Comparison of ENCODE assay signal across 19 cellular contexts in the genomic region with DNA sequence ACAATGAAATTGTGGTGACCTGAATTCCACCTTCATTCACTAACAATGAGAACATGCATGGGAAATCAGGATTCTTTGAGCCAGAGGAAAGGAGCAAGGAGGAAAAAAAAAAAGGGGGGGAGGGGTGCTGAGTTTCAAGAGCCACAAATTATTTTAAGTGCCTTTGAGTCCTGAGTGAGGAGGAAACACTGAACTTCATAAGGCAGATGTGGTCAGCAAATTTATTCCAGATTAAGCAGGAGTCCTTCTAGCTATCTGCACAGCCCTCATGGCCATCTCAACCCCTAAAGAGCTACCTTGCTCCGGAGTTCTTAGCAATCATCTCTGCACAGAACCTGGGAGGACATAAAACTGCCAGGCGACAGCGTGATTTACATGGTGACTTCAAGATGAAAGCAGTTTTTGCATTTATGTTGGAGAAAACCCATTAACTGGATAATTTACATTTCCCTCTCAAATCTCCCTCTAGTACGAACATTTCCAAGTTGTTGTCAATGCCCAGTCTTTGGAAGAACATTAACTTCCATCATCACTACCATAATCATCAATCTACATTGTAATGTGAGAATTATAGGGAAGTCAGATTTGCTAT. TPM values are rescaled to one million over a fixed set of nuclear protein-coding genes. Genes with fewer than 3 reads are reported as not detected.
DNase-seq lines count a peak whose midpoint lies in the region; ATAC-seq and TF ChIP-seq lines count a peak whose summit lies in the region.
"Had no signal": no experiment of that assay in that cellular context is flagged by ENCODE, and none has a peak within 500 bp of the region (broad histone marks: within the 10 kb centered on the region; RNA-seq: fewer than 3 reads in every experiment).

No MANE protein-coding gene starts in this region.

- H3K79me2 ChIP-seq in OCI-LY7 (ENCODE audit: insufficient read depth, low read depth, low read length): no peaks in the 10 kb centered on the region

- POLR2A ChIA-PET in HEK293T (lab: Yijun Ruan, JAX) (no interaction called here), OCI-LY7 (lab: Charles Lee) (no interaction called here)

- H3K27me3 ChIP-seq in BLaER1 (no peaks in the 10 kb centered on the region), NT2/D1 (ENCODE audit: insufficient read depth, insufficient read length) (no peaks in the 10 kb centered on the region)

- H3K36me3 Mint-ChIP-seq in natural killer cell treated with Interleukin-12 subunit alpha and Interleukin-12 subunit beta and Interleukin-15 and Interleukin-18, amount 100 ng/mL, for 72 hours: no peaks in the 10 kb centered on the region

- H3K36me3 ChIP-seq in BLaER1: no peaks in the 10 kb centered on the region
- no peaks in the 10 kb centered on the region for H3K36me3 ChIP-seq in NT2/D1 (ENCODE audit: insufficient read depth, insufficient read length, low read length)
- no peaks in the 10 kb centered on the region for H3K36me3 ChIP-seq in OCI-LY7 (ENCODE audit: insufficient read depth, low read length)

- no peak overlapping the region for H3K4me3 Mint-ChIP-seq in natural killer cell treated with Interleukin-12 subunit alpha and Interleukin-12 subunit beta and Interleukin-15 and Interleukin-18, amount 100 ng/mL, for 72 hours
- H3K4me3 Mint-ChIP-seq: CD4-positive, alpha-beta T cell had no signal

- no peak overlapping the region for H2AFZ ChIP-seq in OCI-LY7 (ENCODE audit: low read length)

- TF ChIP-seq CTCF in OCI-LY7 (conservative IDR thresholded peaks at IDR 0.05; ENCODE audit: low read length): no peak

- no peaks in the 10 kb centered on the region for H3K4me1 Mint-ChIP-seq in natural killer cell treated with Interleukin-12 subunit alpha and Interleukin-12 subunit beta and Interleukin-15 and Interleukin-18, amount 100 ng/mL, for 72 hours (ENCODE audit: low read depth in 2 of 2)

- peaks cover 55% of the 10 kb centered on the region for H3K4me1 ChIP-seq in BLaER1
- H3K4me1 ChIP-seq in NT2/D1 (ENCODE audit: insufficient read depth, insufficient read length): peaks cover 4% of the 10 kb centered on the region
- no peaks in the 10 kb centered on the region for H3K4me1 ChIP-seq in OCI-LY7 (ENCODE audit: insufficient read depth, low read length, poor library complexity, severe bottlenecking)

- H3K9ac ChIP-seq in BLaER1 (no peak overlapping the region), NT2/D1 (ENCODE audit: insufficient read length, low read depth) (no peak overlapping the region)

- H3K4me3 ChIP-seq in BLaER1: no peak overlapping the region
- H3K4me3 ChIP-seq in NT2/D1 (ENCODE audit: insufficient read length, low read depth): no peak overlapping the region
- H3K4me3 ChIP-seq in OCI-LY7 (ENCODE audit: low read depth, low read length, poor library complexity, severe bottlenecking): no peak overlapping the region
- H3K4me3 ChIP-seq: GM12878 had no signal

- H3K27ac ChIP-seq in BLaER1 (no peak overlapping the region), OCI-LY7 (ENCODE audit: low read depth, low read length, poor library complexity, severe bottlenecking) (no peak overlapping the region)
- H3K27ac ChIP-seq: 22Rv1 had no signal

- no peak for ATAC-seq in natural killer cell treated with Interleukin-12 subunit alpha and Interleukin-12 subunit beta and Interleukin-15 and Interleukin-18, amount 100 ng/mL, for 72 hours
- ATAC-seq: GM12878 had no signal

- CTCF ChIA-PET in HEK293T (lab: Yijun Ruan, JAX): no interaction called here
- CTCF ChIA-PET in OCI-LY7 (lab: Charles Lee; ENCODE audit: unreplicated experiment): no interaction called here

- H3K27me3 Mint-ChIP-seq in natural killer cell treated with Interleukin-12 subunit alpha and Interleukin-12 subunit beta and Interleukin-15 and Interleukin-18, amount 100 ng/mL, for 72 hours: no peaks in the 10 kb centered on the region
- H3K27me3 Mint-ChIP-seq: CD4-positive, alpha-beta T cell had no signal

- H3K27ac Mint-ChIP-seq in natural killer cell treated with Interleukin-12 subunit alpha and Interleukin-12 subunit beta and Interleukin-15 and Interleukin-18, amount 100 ng/mL, for 72 hours: no peak overlapping the region
- H3K27ac Mint-ChIP-seq: CD4-positive, alpha-beta T cell had no signal

- no peaks in the 10 kb centered on the region for H3K9me3 ChIP-seq in BLaER1
- no peaks in the 10 kb centered on the region for H3K9me3 ChIP-seq in NT2/D1 (ENCODE audit: insufficient read depth, low read length)
- H3K9me3 ChIP-seq in OCI-LY7 (ENCODE audit: low read length): no peaks in the 10 kb centered on the region

- BruUV-seq in OCI-LY7 (replicated peaks; lab: Mats Ljungman, UMichigan): no TSS peak

- no peaks in the 10 kb centered on the region for H4K20me1 ChIP-seq in BLaER1
- H4K20me1 ChIP-seq in OCI-LY7 (ENCODE audit: insufficient read depth, low read length): no peaks in the 10 kb centered on the region

- H3K9me3 Mint-ChIP-seq in natural killer cell treated with Interleukin-12 subunit alpha and Interleukin-12 subunit beta and Interleukin-15 and Interleukin-18, amount 100 ng/mL, for 72 hours: peaks cover 13% of the 10 kb centered on the region

- H3K4me2 ChIP-seq in BLaER1 (peak overlapping the region; percentile 74), OCI-LY7 (ENCODE audit: low read length) (no peak overlapping the region)

- intact Hi-C loops in OCI-LY7 (cut with micrococcal nuclease; ENCODE audit: unreplicated experiment): no loop called here

- H3K9me2 ChIP-seq in OCI-LY7 (ENCODE audit: insufficient read depth, low read length): no peaks in the 10 kb centered on the region; the same call in 1 of the 2 replicates

- DNase-seq in HEK293T (ENCODE audit: extremely low spot score): no peak
- peak; percentile 36 for DNase-seq in NT2/D1 (ENCODE audit: low read depth, low spot score)
- peak; percentile 81 for DNase-seq in left kidney (ENCODE audit: low read depth, low spot score)
- no peak for DNase-seq in natural killer cell treated with Interleukin-12 subunit alpha and Interleukin-12 subunit beta and Interleukin-15 and Interleukin-18, amount 100 ng/mL, for 72 hours (ENCODE audit: low spot score)
- DNase-seq in SHP77 (lab: John Stamatoyannopoulos, UW): no peak
- no peak for DNase-seq in hypothalamus (lab: John Stamatoyannopoulos, UW)
- DNase-seq in OCI-LY7 (ENCODE audit: low spot score): no peak
- DNase-seq: AML-193; C1 segment of cervical spinal cord; Calu3; CD4-positive, alpha-beta T cell; DMS79; HCEC 1CT; IMR-90 had no signal

TF ChIP-seq in HEK293T, 16 proteins besides CTCF, POLR2A, EP300 and RAD21:
- TF ChIP-seq ZNF384 (IDR thresholded peaks at IDR 0.05) (peak; percentile 33; the same call in 1 of the 2 replicates), NFRKB (IDR thresholded peaks at IDR 0.05) (no peak), BHLHE40 (IDR thresholded peaks at IDR 0.05; ENCODE audit: borderline replicate concordance) (no peak), HDGF (IDR thresholded peaks at IDR 0.05; ENCODE audit: borderline replicate concordance) (no peak)
- TF ChIP-seq, protein P1, sequence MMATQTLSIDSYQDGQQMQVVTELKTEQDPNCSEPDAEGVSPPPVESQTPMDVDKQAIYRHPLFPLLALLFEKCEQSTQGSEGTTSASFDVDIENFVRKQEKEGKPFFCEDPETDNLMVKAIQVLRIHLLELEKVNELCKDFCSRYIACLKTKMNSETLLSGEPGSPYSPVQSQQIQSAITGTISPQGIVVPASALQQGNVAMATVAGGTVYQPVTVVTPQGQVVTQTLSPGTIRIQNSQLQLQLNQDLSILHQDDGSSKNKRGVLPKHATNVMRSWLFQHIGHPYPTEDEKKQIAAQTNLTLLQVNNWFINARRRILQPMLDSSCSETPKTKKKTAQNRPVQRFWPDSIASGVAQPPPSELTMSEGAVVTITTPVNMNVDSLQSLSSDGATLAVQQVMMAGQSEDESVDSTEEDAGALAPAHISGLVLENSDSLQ (IDR thresholded peaks at IDR 0.05): peak; percentile 92

RNA-seq across cellular contexts. Expression of a gene that starts 21.6 kb away (rescaled TPM):
- not detected for total RNA-seq in natural killer cell treated with Interleukin-12 subunit alpha and Interleukin-12 subunit beta and Interleukin-15 and Interleukin-18, amount 100 ng/mL, for 72 hours
- total RNA-seq in OCI-LY7 (2014; rRNA removed; shearing (Covaris generic)): not detected in 2 replicates
- total RNA-seq in OCI-LY7 (2022): not detected in 2 replicates
- total RNA-seq: Calu3; CD4-positive, alpha-beta T cell; G401; GM12878; HT-29 had no signal

RNA-seq across cellular contexts. Expression of a gene that starts 27.9 kb away (rescaled TPM):
- not detected for total RNA-seq in natural killer cell treated with Interleukin-12 subunit alpha and Interleukin-12 subunit beta and Interleukin-15 and Interleukin-18, amount 100 ng/mL, for 72 hours
- total RNA-seq in OCI-LY7 (2014; rRNA removed; shearing (Covaris generic)): not detected in 2 replicates
- not detected in 2 replicates for total RNA-seq in OCI-LY7 (2022)
- total RNA-seq: Calu3; CD4-positive, alpha-beta T cell; G401; GM12878; HT-29; IMR-90 had no signal

Comparison
In these comparisons a context has a peak if more than half of its experiments do, and no peak if none do; other contexts are left out.
1. DNase-seq: peak in NT2/D1 (single experiment) and left kidney (single experiment); none in HEK293T (single experiment), natural killer cell treated with Interleukin-12 subunit alpha and Interleukin-12 subunit beta and Interleukin-15 and Interleukin-18, amount 100 ng/mL, for 72 hours (single experiment), SHP77 (0 of 2), hypothalamus (0 of 51) and OCI-LY7 (single experiment).